In genomic region chr1:178802873-178803272, GRCh38 we compare ENCODE assay signal across 21 cellular contexts.
DNase-seq lines count a peak whose midpoint lies in the region; ATAC-seq, FAIRE-seq and TF ChIP-seq lines count a peak whose summit lies in the region.
"Had no signal": no experiment of that assay in that cellular context is flagged by ENCODE, and none has a peak within 500 bp of the region (broad histone marks: within the 10 kb centered on the region; RNA-seq: fewer than 3 reads in every experiment).

No MANE protein-coding gene starts in this region.

- H3K27ac ChIP-seq in kidney (ENCODE audit: low read depth in 2 of 2, low read length in 2 of 2) = no peak overlapping the region
- H3K27ac ChIP-seq: BLaER1 treated with 17β-estradiol and CSF1 and Interleukin-3, amounts not matched to agents 10 nM and 100 nM had no signal

- peak; percentile 76 for ATAC-seq in omental fat pad (ENCODE audit: low FRiP score)
- no peak for ATAC-seq in stimulated activated naive CD8-positive, alpha-beta T cell treated with anti-CD3 and anti-CD28 coated beads, Interleukin-15, Interleukin-2, amounts not matched to agents 100 U/mL and 50 U/mL, for 24 hours

- H3K9me3 ChIP-seq in kidney (ENCODE audit: control insufficient read depth in 1 of 2, low read length in 2 of 2) = no peaks in the 10 kb centered on the region
- H3K9me3 ChIP-seq in Caco-2 = no peaks in the 10 kb centered on the region
- H3K9me3 ChIP-seq: BE2C, HAP-1 had no signal

- no peaks in the 10 kb centered on the region for H3K36me3 ChIP-seq in kidney (ENCODE audit: control insufficient read depth in 1 of 2, insufficient read depth in 2 of 2, low read length in 2 of 2)
- H3K36me3 ChIP-seq in Caco-2 (ENCODE audit: control insufficient read depth, insufficient read depth, low read length) = no peaks in the 10 kb centered on the region
- H3K36me3 ChIP-seq: BE2C, HAP-1 had no signal

- peaks cover 7% of the 10 kb centered on the region for H3K36me3 Mint-ChIP-seq in Caco-2 (ENCODE audit: insufficient read depth, unreplicated experiment)

- POLR2A ChIA-PET in Caco-2 (lab: Charles Lee) = no interaction called here

- FAIRE-seq in islet of Langerhans (lab: Jason Lieb, UNC) (peak; percentile 83), kidney (lab: Jason Lieb, UNC) (no peak)
- FAIRE-seq: A204.1, GM12891, H54 had no signal

- H3K4me3 Mint-ChIP-seq in Caco-2 (ENCODE audit: unreplicated experiment) = no peak overlapping the region
- H3K4me3 Mint-ChIP-seq: CD14-positive monocyte; CD4-positive, alpha-beta T cell; CD8-positive, alpha-beta memory T cell; HFFc6 had no signal

- DNase-seq in NCI-H226 (peak; percentile 64), omental fat pad (ENCODE audit: low spot score) (no peak), kidney (no peak), Caco-2 (no peak)
- no peak for DNase-seq in stimulated activated naive CD8-positive, alpha-beta T cell treated with anti-CD3 and anti-CD28 coated beads, Interleukin-15, Interleukin-2, amounts not matched to agents 100 U/mL and 50 U/mL, for 24 hours
- DNase-seq: BE2C; Calu3; CD4-positive, alpha-beta T cell; CD8-positive, alpha-beta memory T cell; DMS53; DMS79 treated with DMSO at 0.1 percent for 48 hours; GF-D8; GOT3; HFFc6 had no signal

- H3K4me1 Mint-ChIP-seq in Caco-2 (ENCODE audit: low read depth, unreplicated experiment) = peaks cover 16% of the 10 kb centered on the region
- H3K4me1 Mint-ChIP-seq: CD14-positive monocyte; CD8-positive, alpha-beta memory T cell had no signal

- H3K4me3 ChIP-seq in kidney (ENCODE audit: low read length in 2 of 2) (no peak overlapping the region), Caco-2 (ENCODE audit: low read depth, low read length) (no peak overlapping the region)
- H3K4me3 ChIP-seq: BLaER1 treated with 17β-estradiol and CSF1 and Interleukin-3, amounts not matched to agents 10 nM and 100 nM; HAP-1 had no signal

- H3K9me3 Mint-ChIP-seq in Caco-2 (ENCODE audit: unreplicated experiment) = no peaks in the 10 kb centered on the region
- H3K9me3 Mint-ChIP-seq: HFFc6 had no signal

- CTCF ChIA-PET in Caco-2 (lab: Charles Lee) = interaction anchor here (0.6 kb wide), 1 partner anchor 57 kb away, joined by 6 read pairs; no protein-coding TSS in a partner anchor

- H3K4me1 ChIP-seq in kidney (ENCODE audit: control insufficient read depth in 1 of 2, insufficient read depth in 1 of 2, low read depth in 1 of 2, low read length in 2 of 2) (no peaks in the 10 kb centered on the region), Caco-2 (peaks cover 8% of the 10 kb centered on the region)
- H3K4me1 ChIP-seq: BE2C; BLaER1 treated with 17β-estradiol and CSF1 and Interleukin-3, amounts not matched to agents 10 nM and 100 nM; HAP-1 had no signal

- H3K9ac ChIP-seq in kidney (ENCODE audit: low read length in 2 of 2) = no peak overlapping the region
- H3K9ac ChIP-seq: BLaER1 treated with 17β-estradiol and CSF1 and Interleukin-3, amounts not matched to agents 10 nM and 100 nM had no signal

- BruUV-seq in Caco-2 (replicated peaks; lab: Mats Ljungman, UMichigan) = no TSS peak

- no peaks in the 10 kb centered on the region for H3K27me3 ChIP-seq in Caco-2 (replicated peaks; ENCODE audit: control insufficient read depth, insufficient read depth, low read length)
- H3K27me3 ChIP-seq: BE2C; BLaER1 treated with 17β-estradiol and CSF1 and Interleukin-3, amounts not matched to agents 10 nM and 100 nM had no signal

- H3K27me3 Mint-ChIP-seq in Caco-2 (ENCODE audit: insufficient read depth, unreplicated experiment) = no peaks in the 10 kb centered on the region
- H3K27me3 Mint-ChIP-seq: CD4-positive, alpha-beta T cell had no signal

- no peak overlapping the region for H3K27ac Mint-ChIP-seq in Caco-2 (ENCODE audit: unreplicated experiment)
- H3K27ac Mint-ChIP-seq: CD14-positive monocyte; CD4-positive, alpha-beta T cell; CD8-positive, alpha-beta memory T cell; HFFc6 had no signal

- TF ChIP-seq CTCF in omental fat pad (IDR thresholded peaks at IDR 0.05) (no peak), kidney (IDR thresholded peaks at IDR 0.05; ENCODE audit: borderline replicate concordance, extremely low read depth, insufficient read depth) (no peak), Caco-2 (IDR thresholded peaks at IDR 0.05; ENCODE audit: insufficient read depth in 1 of 2, low read depth in 1 of 2, low read length in 1 of 2, severe bottlenecking in 1 of 2, unreplicated experiment in 1 of 2) (no peak)

- intact Hi-C loops in kidney (cut with DNase I) (no loop called here), Caco-2 (cut with micrococcal nuclease; ENCODE audit: unreplicated experiment) (no loop called here)
